ENCODE assay signal across 1 cellular context in genomic region chr13:93249259-93249917, GRCh38.
TF ChIP-seq lines count a peak whose summit lies in the region.

No MANE protein-coding gene starts in this region.

TF ChIP-seq in HepG2, 621 proteins besides CTCF, POLR2A, EP300 and RAD21 (continued from another document and continues in another):
- TF ChIP-seq ZBTB49 (CRISPR knock-in tag; IDR thresholded peaks at IDR 0.05; ENCODE audit: borderline replicate concordance) (no peak), ZNF556 (CRISPR knock-in tag; IDR thresholded peaks at IDR 0.05; ENCODE audit: borderline replicate concordance) (no peak), ZNF609 (CRISPR knock-in tag; IDR thresholded peaks at IDR 0.05; ENCODE audit: borderline replicate concordance) (no peak), UBTF (CRISPR knock-in tag; IDR thresholded peaks at IDR 0.05) (0 out of 2 replicates have a peak, but pooled peaks have one; percentile 9), ZNF772 (CRISPR knock-in tag; IDR thresholded peaks at IDR 0.05) (no peak), SIX4 (CRISPR knock-in tag; IDR thresholded peaks at IDR 0.05) (peak; percentile 71; the same call in 1 of the 2 replicates), HOXA3 (CRISPR knock-in tag; IDR thresholded peaks at IDR 0.05) (no peak), SPEN (CRISPR knock-in tag; IDR thresholded peaks at IDR 0.05; ENCODE audit: low read depth) (no peak), NFYC (CRISPR knock-in tag; IDR thresholded peaks at IDR 0.05) (no peak), FOXA3 (CRISPR knock-in tag; IDR thresholded peaks at IDR 0.05) (peak; percentile 31), KDM2A (CRISPR knock-in tag; IDR thresholded peaks at IDR 0.05; ENCODE audit: borderline replicate concordance, low read depth) (no peak), IKZF5 (CRISPR knock-in tag; IDR thresholded peaks at IDR 0.05) (no peak), IRX3 (CRISPR knock-in tag; IDR thresholded peaks at IDR 0.05; ENCODE audit: borderline replicate concordance, low read depth) (no peak), ZNF235 (CRISPR knock-in tag; IDR thresholded peaks at IDR 0.05; ENCODE audit: borderline replicate concordance) (no peak), TP53 (CRISPR knock-in tag; conservative IDR thresholded peaks at IDR 0.05) (no peak), FOSL2 (CRISPR knock-in tag; IDR thresholded peaks at IDR 0.05) (peak; percentile 97), GTF2F1 (IDR thresholded peaks at IDR 0.05; ENCODE audit: low read length) (no peak), HOXA7 (CRISPR knock-in tag; IDR thresholded peaks at IDR 0.05) (no peak), HDAC6 (IDR thresholded peaks at IDR 0.05; ENCODE audit: low read depth, low read length) (no peak), ZNF232 (CRISPR knock-in tag; IDR thresholded peaks at IDR 0.05; ENCODE audit: borderline replicate concordance) (no peak), ZNF281 (CRISPR knock-in tag; IDR thresholded peaks at IDR 0.05; ENCODE audit: borderline replicate concordance) (peak; percentile 10; the same call in 1 of the 2 replicates), ZBTB42 (CRISPR knock-in tag; IDR thresholded peaks at IDR 0.05) (no peak), ZNF503 (CRISPR knock-in tag; IDR thresholded peaks at IDR 0.05) (no peak), MTF2 (CRISPR knock-in tag; IDR thresholded peaks at IDR 0.05; ENCODE audit: borderline replicate concordance) (no peak), TFDP1 (CRISPR knock-in tag; IDR thresholded peaks at IDR 0.05; ENCODE audit: borderline replicate concordance) (peak; percentile 9; the same call in 1 of the 2 replicates), RFXANK (CRISPR knock-in tag; IDR thresholded peaks at IDR 0.05) (no peak), ZFP91 (CRISPR knock-in tag; IDR thresholded peaks at IDR 0.05; ENCODE audit: borderline replicate concordance) (no peak), POGZ (CRISPR knock-in tag; IDR thresholded peaks at IDR 0.05) (peak; percentile 40; the same call in 1 of the 2 replicates), POGK (CRISPR knock-in tag; conservative IDR thresholded peaks at IDR 0.05) (no peak), ZNF558 (CRISPR knock-in tag; IDR thresholded peaks at IDR 0.05; ENCODE audit: borderline replicate concordance) (no peak; the same call in 1 of the 2 replicates), STAT6 (CRISPR knock-in tag; IDR thresholded peaks at IDR 0.05; ENCODE audit: borderline replicate concordance) (no peak)
